15 cellular contexts compared by ENCODE assay signal in the genomic region with DNA sequence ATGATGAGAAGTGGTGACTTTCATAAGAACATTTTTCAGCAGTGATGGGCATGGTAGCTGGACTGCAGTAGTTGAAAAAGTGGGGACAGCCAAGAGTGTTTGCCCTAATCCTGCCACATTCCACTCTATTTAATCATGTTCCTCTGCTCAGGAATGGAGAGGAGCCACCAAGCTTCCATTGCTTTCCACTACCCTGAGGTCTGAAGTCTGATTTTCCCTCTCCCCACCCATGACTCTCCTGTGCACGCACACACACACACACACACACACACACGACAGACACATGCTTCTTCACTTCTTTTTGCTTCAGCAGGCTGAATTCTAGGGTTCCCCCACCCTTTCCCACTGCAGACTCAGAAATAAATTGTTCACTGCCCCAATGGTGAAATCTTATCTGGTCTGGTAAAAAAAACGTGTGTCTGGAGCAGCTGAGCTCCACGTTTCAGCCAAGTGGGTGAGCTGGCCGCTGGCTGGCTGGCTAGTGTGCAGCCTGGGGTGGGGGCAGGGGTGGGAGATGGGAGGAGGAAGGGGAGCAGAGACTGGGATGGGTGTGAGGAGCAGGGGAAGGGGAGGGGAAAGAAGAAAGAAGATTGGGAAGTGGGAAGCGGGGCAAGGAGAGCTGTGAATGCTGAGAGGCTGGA.
DNase-seq lines count a peak whose midpoint lies in the region; ATAC-seq and TF ChIP-seq lines count a peak whose summit lies in the region.
"Had no signal": no experiment of that assay in that cellular context is flagged by ENCODE, and none has a peak within 500 bp of the region (broad histone marks: within the 10 kb centered on the region; RNA-seq: fewer than 3 reads in every experiment).

No MANE protein-coding gene starts in this region.

- H3K27ac Mint-ChIP-seq in T-helper 2 cell treated with Interferon-gamma antibody and Interleukin-4, amounts not matched to agents 5 μg/mL and 100 μg/mL, for 36 hours = no peak overlapping the region
- H3K27ac Mint-ChIP-seq: CD4-positive, alpha-beta memory T cell; natural killer cell treated with Interleukin-12 subunit alpha and Interleukin-12 subunit beta and Interleukin-15 and Interleukin-18, amount 100 ng/mL, for 72 hours; T-cell had no signal

- in situ Hi-C loops in ACHN (cut with HindIII; ENCODE audit: low pct_ligation_motif_present, low pct_unique_long_range_greater_than_20kb, low sequenced_read_pairs) = no loop called here

- no peaks in the 10 kb centered on the region for H3K4me1 Mint-ChIP-seq in T-helper 2 cell treated with Interferon-gamma antibody and Interleukin-4, amounts not matched to agents 5 μg/mL and 100 μg/mL, for 36 hours (ENCODE audit: low read depth)
- H3K4me1 Mint-ChIP-seq: CD4-positive, alpha-beta memory T cell; T-cell had no signal

- peak overlapping the region; percentile 35 for H3K4me3 ChIP-seq in thoracic aorta
- H3K4me3 ChIP-seq: right lobe of liver, stomach had no signal

- no peak for TF ChIP-seq CTCF in thoracic aorta (IDR thresholded peaks at IDR 0.05)

- no peaks in the 10 kb centered on the region for H3K36me3 Mint-ChIP-seq in T-helper 2 cell treated with Interferon-gamma antibody and Interleukin-4, amounts not matched to agents 5 μg/mL and 100 μg/mL, for 36 hours (ENCODE audit: low read depth)
- H3K36me3 Mint-ChIP-seq: CD4-positive, alpha-beta memory T cell; natural killer cell treated with Interleukin-12 subunit alpha and Interleukin-12 subunit beta and Interleukin-15 and Interleukin-18, amount 100 ng/mL, for 72 hours; T-cell had no signal

- no peaks in the 10 kb centered on the region for H3K36me3 ChIP-seq in thoracic aorta
- H3K36me3 ChIP-seq: right lobe of liver, stomach had no signal

- no peaks in the 10 kb centered on the region for H3K9me3 ChIP-seq in thoracic aorta
- H3K9me3 ChIP-seq: right lobe of liver, stomach had no signal

- intact Hi-C loops in left ventricle myocardium superior (cut with micrococcal nuclease) = no loop called here

- H3K27ac ChIP-seq in thoracic aorta = peak overlapping the region in 1 of 2 donors; percentile 53
- H3K27ac ChIP-seq: right lobe of liver had no signal

- no peaks in the 10 kb centered on the region for H3K9me3 Mint-ChIP-seq in T-helper 2 cell treated with Interferon-gamma antibody and Interleukin-4, amounts not matched to agents 5 μg/mL and 100 μg/mL, for 36 hours
- H3K9me3 Mint-ChIP-seq: CD4-positive, alpha-beta memory T cell; natural killer cell treated with Interleukin-12 subunit alpha and Interleukin-12 subunit beta and Interleukin-15 and Interleukin-18, amount 100 ng/mL, for 72 hours; T-cell had no signal

- DNase-seq in HS-27A (ENCODE audit: low read depth) (peak; percentile 43), amniotic stem cell (lab: John Stamatoyannopoulos, UW) (peak; percentile 13), left ventricle myocardium superior (peak; percentile 41), thoracic aorta (ENCODE audit: low spot score) (no peak), ACHN (no peak), DMS153 (lab: John Stamatoyannopoulos, UW) (no peak), DMS 273 (lab: John Stamatoyannopoulos, UW; ENCODE audit: unreplicated experiment) (no peak)
- DNase-seq in T-helper 2 cell treated with Interferon-gamma antibody and Interleukin-4, amounts not matched to agents 5 μg/mL and 100 μg/mL, for 36 hours (ENCODE audit: low spot score) = no peak
- DNase-seq: activated T-cell treated with anti-CD3 and anti-CD28 coated beads for 4 hours; CD4-positive, alpha-beta memory T cell; H7; right lobe of liver; stomach; T-cell had no signal

- no peaks in the 10 kb centered on the region for H3K27me3 Mint-ChIP-seq in T-helper 2 cell treated with Interferon-gamma antibody and Interleukin-4, amounts not matched to agents 5 μg/mL and 100 μg/mL, for 36 hours (ENCODE audit: low read depth)
- H3K27me3 Mint-ChIP-seq: CD4-positive, alpha-beta memory T cell; natural killer cell treated with Interleukin-12 subunit alpha and Interleukin-12 subunit beta and Interleukin-15 and Interleukin-18, amount 100 ng/mL, for 72 hours had no signal

- H3K4me3 Mint-ChIP-seq in T-helper 2 cell treated with Interferon-gamma antibody and Interleukin-4, amounts not matched to agents 5 μg/mL and 100 μg/mL, for 36 hours = no peak overlapping the region
- H3K4me3 Mint-ChIP-seq: CD4-positive, alpha-beta memory T cell; natural killer cell treated with Interleukin-12 subunit alpha and Interleukin-12 subunit beta and Interleukin-15 and Interleukin-18, amount 100 ng/mL, for 72 hours; T-cell had no signal

- peaks cover 0 to 12% of the 10 kb centered on the region in 2 donors for H3K4me1 ChIP-seq in thoracic aorta (ENCODE audit: control insufficient read depth in 1 of 2, low read depth in 2 of 2)
- H3K4me1 ChIP-seq: right lobe of liver had no signal

- ATAC-seq in left ventricle myocardium superior (peak; percentile 63), thoracic aorta (ENCODE audit: insufficient number of reproducible peaks, low FRiP score, low read depth) (peak; percentile 60)
- ATAC-seq: natural killer cell treated with Interleukin-12 subunit alpha and Interleukin-12 subunit beta and Interleukin-15 and Interleukin-18, amount 100 ng/mL, for 72 hours; right lobe of liver; T-cell had no signal

- H3K27me3 ChIP-seq in thoracic aorta (replicated peaks; ENCODE audit: insufficient read depth) = no peaks in the 10 kb centered on the region
- H3K27me3 ChIP-seq: right lobe of liver, stomach had no signal

Comparison
In these comparisons a context has a peak if more than half of its experiments do, and no peak if none do; other contexts are left out.
1. DNase-seq: peak in HS-27A (single experiment), amniotic stem cell (single experiment) and left ventricle myocardium superior (single experiment); none in thoracic aorta (single experiment), ACHN (single experiment), T-helper 2 cell treated with Interferon-gamma antibody and Interleukin-4, amounts not matched to agents 5 μg/mL and 100 μg/mL, for 36 hours (single experiment), DMS153 (single experiment) and DMS 273 (single experiment).